In the genomic region with DNA sequence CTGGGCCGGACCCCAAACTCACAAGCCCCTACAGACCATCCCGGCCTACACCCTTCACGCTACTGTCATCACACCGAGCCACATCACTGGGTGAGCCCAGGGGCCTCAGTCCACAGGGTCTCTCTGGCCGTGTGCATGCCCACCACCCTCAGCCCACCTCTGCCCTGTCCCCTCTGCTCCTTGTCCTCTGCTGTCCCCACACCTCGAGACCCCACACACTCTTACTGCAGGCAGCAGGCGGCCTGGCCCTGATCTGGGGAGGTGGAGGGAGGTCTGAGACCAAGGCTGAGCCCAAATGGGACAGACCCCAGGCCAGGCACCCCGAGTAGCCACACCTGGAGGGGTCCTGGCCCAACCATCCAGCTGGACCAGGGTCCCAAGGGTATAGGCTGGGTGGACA, we compare ENCODE assay signal across 14 cellular contexts. TPM values are rescaled to one million over a fixed set of nuclear protein-coding genes. Genes with fewer than 3 reads are reported as not detected.
DNase-seq lines count a peak whose midpoint lies in the region; ATAC-seq and TF ChIP-seq lines count a peak whose summit lies in the region.
"Had no signal": no experiment of that assay in that cellular context is flagged by ENCODE, and none has a peak within 500 bp of the region (broad histone marks: within the 10 kb centered on the region; RNA-seq: fewer than 3 reads in every experiment).

No MANE protein-coding gene starts in this region.

- H3K27me3 ChIP-seq in right cardiac atrium (ENCODE audit: control insufficient read depth, insufficient read depth) (no peaks in the 10 kb centered on the region), Peyer's patch (no peaks in the 10 kb centered on the region)

- TF ChIP-seq POLR2A in Peyer's patch (IDR thresholded peaks at IDR 0.05): no peak

- H3K36me3 Mint-ChIP-seq in nephron (ENCODE audit: low read depth): peaks cover 11% of the 10 kb centered on the region
- H3K36me3 Mint-ChIP-seq in activated CD8-positive, alpha-beta T cell treated with anti-CD3 and anti-CD28 coated beads for 36 hours (ENCODE audit: low read depth): peaks cover 15% of the 10 kb centered on the region

- H3K9me3 ChIP-seq in right cardiac atrium (ENCODE audit: control insufficient read depth, low read length) (no peaks in the 10 kb centered on the region), Peyer's patch (no peaks in the 10 kb centered on the region)

- CTCF ChIA-PET in activated CD8-positive, alpha-beta T cell treated with anti-CD3 and anti-CD28 coated beads for 36 hours (lab: Charles Lee): no interaction called here

- TF ChIP-seq CTCF in nephron (IDR thresholded peaks at IDR 0.05; ENCODE audit: unreplicated experiment in 3 of 3) (no peak), Peyer's patch (IDR thresholded peaks at IDR 0.05) (no peak)
- no peak for TF ChIP-seq CTCF in activated CD8-positive, alpha-beta T cell treated with anti-CD3 and anti-CD28 coated beads for 36 hours (IDR thresholded peaks at IDR 0.05)

- H3K27ac Mint-ChIP-seq in nephron: peak overlapping the region; percentile 41 to 77 (median 65)
- H3K27ac Mint-ChIP-seq in activated CD8-positive, alpha-beta T cell treated with anti-CD3 and anti-CD28 coated beads for 36 hours: no peak overlapping the region

- H3K4me3 Mint-ChIP-seq in nephron: no peak overlapping the region
- H3K4me3 Mint-ChIP-seq in activated CD8-positive, alpha-beta T cell treated with anti-CD3 and anti-CD28 coated beads for 36 hours: no peak overlapping the region

- DNase-seq in left ventricle myocardium superior (peak; percentile 6), right cardiac atrium (no peak), Peyer's patch (no peak)
- no peak for DNase-seq in activated CD8-positive, alpha-beta T cell treated with anti-CD3 and anti-CD28 coated beads for 36 hours
- DNase-seq: NCI-H1048, NCI-H1436 treated with DMSO at 0.1 percent for 48 hours, NCI-H2081, NCI-H748 treated with DMSO at 0.1 percent for 48 hours, PC-9 had no signal

- intact Hi-C loops in left ventricle myocardium superior (cut with micrococcal nuclease) (no loop called here), right cardiac atrium (cut with DNase I) (no loop called here)
- intact Hi-C loops in activated CD8-positive, alpha-beta T cell treated with anti-CD3 and anti-CD28 coated beads for 36 hours (cut with micrococcal nuclease): no loop called here

- H3K9me3 Mint-ChIP-seq in nephron: peaks cover 12% of the 10 kb centered on the region
- H3K9me3 Mint-ChIP-seq in activated CD8-positive, alpha-beta T cell treated with anti-CD3 and anti-CD28 coated beads for 36 hours: peaks cover 12% of the 10 kb centered on the region

- peaks cover 9% of the 10 kb centered on the region for H3K27me3 Mint-ChIP-seq in nephron (ENCODE audit: low read depth)
- H3K27me3 Mint-ChIP-seq in activated CD8-positive, alpha-beta T cell treated with anti-CD3 and anti-CD28 coated beads for 36 hours: no peaks in the 10 kb centered on the region

- H3K27ac ChIP-seq in right cardiac atrium (ENCODE audit: low read length): no peak overlapping the region
- peak overlapping the region; percentile 32 for H3K27ac ChIP-seq in cingulate gyrus (ENCODE audit: low read depth, low read length)
- H3K27ac ChIP-seq in temporal lobe (ENCODE audit: low read depth, low read length): peak overlapping the region; percentile 55
- H3K27ac ChIP-seq in Peyer's patch: no peak overlapping the region
- H3K27ac ChIP-seq: C4-2B, PC-9 had no signal

- H3K4me3 ChIP-seq in right cardiac atrium (ENCODE audit: low read length) (no peak overlapping the region), Peyer's patch (no peak overlapping the region)
- H3K4me3 ChIP-seq: PC-9 had no signal

- no peak for ATAC-seq in left ventricle myocardium superior
- ATAC-seq in right cardiac atrium: no peak
- ATAC-seq in GM19452 (IDR thresholded peaks at IDR 0.05; ENCODE audit: unreplicated experiment): no peak
- ATAC-seq in activated CD8-positive, alpha-beta T cell treated with anti-CD3 and anti-CD28 coated beads for 36 hours: no peak

- peaks cover 24% of the 10 kb centered on the region for H3K4me1 Mint-ChIP-seq in nephron
- H3K4me1 Mint-ChIP-seq in activated CD8-positive, alpha-beta T cell treated with anti-CD3 and anti-CD28 coated beads for 36 hours (ENCODE audit: low read depth): no peaks in the 10 kb centered on the region

- peaks cover 0 to 50% (median 0%) of the 10 kb centered on the region in 3 donors for H3K36me3 ChIP-seq in Peyer's patch

- POLR2A ChIA-PET in activated CD8-positive, alpha-beta T cell treated with anti-CD3 and anti-CD28 coated beads for 36 hours (lab: Charles Lee): no interaction called here

- H3K4me1 ChIP-seq in right cardiac atrium (ENCODE audit: control insufficient read depth, insufficient read depth, low read length) (no peaks in the 10 kb centered on the region), Peyer's patch (no peaks in the 10 kb centered on the region)

- WGBS in right cardiac atrium: 90% methylated on average over 8 of the region's 8 CpGs

RNA-seq across cellular contexts. Expression of gene PEPD, which starts 35.2 kb away (rescaled TPM):
- total RNA-seq in left ventricle myocardium superior (27.3 TPM), right cardiac atrium (10 to 100 TPM; 27.7 to 37.5 (median 34.9) TPM), temporal lobe (15.0 TPM), Peyer's patch (1,000 to 10,000 TPM in 1 of 4 donors, 100 to 1,000 TPM in 3; 116 to 1,166 (median 748) TPM)
- 30.1 TPM for polyA plus RNA-seq in right cardiac atrium
- total RNA-seq in activated CD8-positive, alpha-beta T cell treated with anti-CD3 and anti-CD28 coated beads for 36 hours: 10 to 100 TPM; 32.6 to 34.6 TPM

Comparison
In these comparisons a context has a peak if more than half of its experiments do, and no peak if none do; other contexts are left out.
1. H3K27ac ChIP-seq: peak in cingulate gyrus (single experiment) and temporal lobe (single experiment); none in right cardiac atrium (single experiment) and Peyer's patch (0 of 4).